34 cellular contexts compared by ENCODE assay signal in the genomic region with DNA sequence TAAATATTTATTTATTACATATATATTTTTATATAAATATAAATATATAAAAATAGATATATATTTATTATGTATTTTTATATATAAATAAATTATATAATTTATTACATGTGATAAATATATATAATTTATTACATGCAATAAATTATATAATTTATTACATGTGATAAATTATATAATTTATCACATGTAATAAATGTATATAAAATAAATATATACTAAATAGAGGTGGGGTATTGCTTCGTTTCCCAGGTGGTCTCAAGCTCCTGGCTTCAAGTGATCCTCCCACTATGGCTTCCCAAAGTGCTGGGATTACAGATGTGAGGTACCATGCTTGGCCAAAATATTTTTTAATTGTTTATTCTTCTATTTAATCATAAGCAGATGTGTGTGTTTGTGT. TPM values are rescaled to one million over a fixed set of nuclear protein-coding genes. Genes with fewer than 3 reads are reported as not detected.
"Had no signal": no experiment of that assay in that cellular context is flagged by ENCODE, and none has a peak within 500 bp of the region (broad histone marks: within the 10 kb centered on the region; RNA-seq: fewer than 3 reads in every experiment).

No MANE protein-coding gene starts in this region.

- H3K9me3 Mint-ChIP-seq: natural killer cell; nephron progenitor cell; neural progenitor cell; stimulated activated naive B cell treated with anti-CD40 and anti-IgM and Interleukin-4, amounts not matched to agents 10 μg/mL and 1 μg/mL and 100 μg/mL, for 72 hours had no signal

- H3K27me3 ChIP-seq: heart right ventricle, hepatocyte, left lung, neutrophil, right atrium auricular region, right lobe of liver, stomach, testis, thyroid gland, transverse colon, upper lobe of right lung had no signal

- FAIRE-seq: keratinocyte, urothelium cell line had no signal

- H3K4me3 Mint-ChIP-seq: natural killer cell; nephron progenitor cell; neural progenitor cell; stimulated activated naive B cell treated with anti-CD40 and anti-IgM and Interleukin-4, amounts not matched to agents 10 μg/mL and 1 μg/mL and 100 μg/mL, for 72 hours had no signal

- H3K27ac Mint-ChIP-seq: natural killer cell; nephron progenitor cell; neural progenitor cell; progenitor cell of endocrine pancreas; stimulated activated naive B cell treated with anti-CD40 and anti-IgM and Interleukin-4, amounts not matched to agents 10 μg/mL and 1 μg/mL and 100 μg/mL, for 72 hours had no signal

- H3K36me3 ChIP-seq: heart right ventricle, left lung, lower lobe of right lung, neural progenitor cell, neutrophil, right atrium auricular region, right lobe of liver, stomach, thyroid gland, transverse colon, upper lobe of right lung had no signal

- H3K4me1 ChIP-seq: heart right ventricle, left lung, lower lobe of right lung, neural progenitor cell, right atrium auricular region, stomach, testis, thyroid gland, transverse colon, upper lobe of right lung had no signal

- H3K36me3 Mint-ChIP-seq: natural killer cell; neural progenitor cell; stimulated activated naive B cell treated with anti-CD40 and anti-IgM and Interleukin-4, amounts not matched to agents 10 μg/mL and 1 μg/mL and 100 μg/mL, for 72 hours had no signal

- DNase-seq: heart right ventricle; left colon; left lung; lower lobe of right lung; mammary epithelial cell; mesenchymal stem cell; natural killer cell; nephron progenitor cell; occipital lobe; right lobe of liver; stimulated activated CD4-positive, alpha-beta T cell treated with anti-CD3 and anti-CD28 coated beads, Interleukin-12 subunit alpha, Interleukin-12 subunit beta, amount 100 ng/mL, for 4 hours; stimulated activated CD4-positive, alpha-beta T cell treated with anti-CD3 and anti-CD28 coated beads, Interleukin-15, amount 100 ng/mL, for 24 hours; stimulated activated CD4-positive, alpha-beta T cell treated with anti-CD3 and anti-CD28 coated beads, Interleukin-2, amount 100 ng/mL, for 24 hours; stimulated activated CD4-positive, alpha-beta T cell treated with anti-CD3 and anti-CD28 coated beads, Interleukin-4, amount 100 ng/mL, for 1 hour; stimulated activated naive B cell treated with anti-CD40 and anti-IgM and Interleukin-4, amounts not matched to agents 10 μg/mL and 1 μg/mL and 100 μg/mL, for 72 hours; stimulated activated naive CD8-positive, alpha-beta T cell treated with anti-CD3 and anti-CD28 coated beads, Interleukin-15, Interleukin-2, amounts not matched to agents 100 U/mL and 50 U/mL, for 24 hours; stomach; testis; thyroid gland; transverse colon; upper lobe of right lung had no signal

- H3K4me3 ChIP-seq: heart right ventricle, hepatocyte, left lung, lower lobe of right lung, neural progenitor cell, right atrium auricular region, right lobe of liver, smooth muscle cell, stomach, testis, thyroid gland, transverse colon, upper lobe of right lung had no signal

- ATAC-seq: heart right ventricle; left colon; left lung; lower lobe of right lung; natural killer cell; right lobe of liver; stimulated activated naive B cell treated with anti-CD40 and anti-IgM and Interleukin-4, amounts not matched to agents 10 μg/mL and 1 μg/mL and 100 μg/mL, for 72 hours; stimulated activated naive CD8-positive, alpha-beta T cell treated with anti-CD3 and anti-CD28 coated beads, Interleukin-15, Interleukin-2, amounts not matched to agents 100 U/mL and 50 U/mL, for 24 hours had no signal

- H3K27ac ChIP-seq: heart right ventricle, hepatocyte, left lung, lower lobe of right lung, neural progenitor cell, neutrophil, right atrium auricular region, right lobe of liver, stomach, testis, thyroid gland, transverse colon, upper lobe of right lung had no signal

- H3K4me1 Mint-ChIP-seq: natural killer cell; nephron progenitor cell; neural progenitor cell; stimulated activated naive B cell treated with anti-CD40 and anti-IgM and Interleukin-4, amounts not matched to agents 10 μg/mL and 1 μg/mL and 100 μg/mL, for 72 hours had no signal

- H3K9me3 ChIP-seq: heart right ventricle, left lung, lower lobe of right lung, neutrophil, right atrium auricular region, right lobe of liver, stomach, testis, thyroid gland, transverse colon, upper lobe of right lung had no signal

RNA-seq across cellular contexts. Expression of a gene that starts 3.6 kb away (rescaled TPM):
- total RNA-seq: hepatocyte, left lung, liver, lower lobe of right lung, mammary epithelial cell, mucosa of gallbladder, natural killer cell, occipital lobe, osteocyte, progenitor cell of endocrine pancreas, pulmonary artery endothelial cell, renal cortical epithelial cell, right atrium auricular region, right lobe of liver, smooth muscle cell, upper lobe of right lung had no signal
- polyA plus RNA-seq: heart right ventricle, hepatocyte, keratinocyte, liver, mammary epithelial cell, smooth muscle cell, stomach had no signal
